Comparison of ENCODE assay signal across 8 cellular contexts in genomic region chr11:106156290-106156937, GRCh38.
DNase-seq lines count a peak whose midpoint lies in the region; ATAC-seq, FAIRE-seq and TF ChIP-seq lines count a peak whose summit lies in the region.

No MANE protein-coding gene starts in this region.

- no peak overlapping the region for H3K9ac ChIP-seq in NT2/D1 (ENCODE audit: insufficient read length, low read depth)

- no peak overlapping the region for H3K27ac Mint-ChIP-seq in activated T-helper 2 cell treated with anti-CD3 and anti-CD28 coated beads, Interferon-gamma antibody, Interleukin-2, Interleukin-4, amounts not matched to agents 10 μg/mL and 5 μg/mL and 100 μg/mL, durations not matched to agents 14 hours and 24 hours and 36 hours

- H3K4me3 ChIP-seq in NT2/D1 (ENCODE audit: insufficient read length, low read depth) (no peak overlapping the region), epithelial cell of esophagus (ENCODE audit: low read length) (no peak overlapping the region)

- ATAC-seq in HG02970 (IDR thresholded peaks at IDR 0.05; ENCODE audit: low FRiP score, unreplicated experiment) (peak; percentile 62), omental fat pad (ENCODE audit: low FRiP score) (peak; percentile 75)

- no peaks in the 10 kb centered on the region for H3K4me1 Mint-ChIP-seq in activated T-helper 2 cell treated with anti-CD3 and anti-CD28 coated beads, Interferon-gamma antibody, Interleukin-2, Interleukin-4, amounts not matched to agents 10 μg/mL and 5 μg/mL and 100 μg/mL, durations not matched to agents 14 hours and 24 hours and 36 hours (ENCODE audit: low read depth)

- H3K9me3 Mint-ChIP-seq in activated T-helper 2 cell treated with anti-CD3 and anti-CD28 coated beads, Interferon-gamma antibody, Interleukin-2, Interleukin-4, amounts not matched to agents 10 μg/mL and 5 μg/mL and 100 μg/mL, durations not matched to agents 14 hours and 24 hours and 36 hours = no peaks in the 10 kb centered on the region

- no peaks in the 10 kb centered on the region for H3K36me3 ChIP-seq in NT2/D1 (ENCODE audit: insufficient read depth, insufficient read length, low read length)

- no peaks in the 10 kb centered on the region for H3K36me3 Mint-ChIP-seq in activated T-helper 2 cell treated with anti-CD3 and anti-CD28 coated beads, Interferon-gamma antibody, Interleukin-2, Interleukin-4, amounts not matched to agents 10 μg/mL and 5 μg/mL and 100 μg/mL, durations not matched to agents 14 hours and 24 hours and 36 hours (ENCODE audit: low read depth)

- DNase-seq in NT2/D1 (ENCODE audit: low read depth, low spot score) (peak; percentile 15), epithelial cell of esophagus (ENCODE audit: low read depth) (peak; percentile 83), omental fat pad (ENCODE audit: low spot score) (no peak)
- no peak for DNase-seq in activated T-helper 2 cell treated with anti-CD3 and anti-CD28 coated beads, Interferon-gamma antibody, Interleukin-2, Interleukin-4, amounts not matched to agents 10 μg/mL and 5 μg/mL and 100 μg/mL, durations not matched to agents 14 hours and 24 hours and 36 hours (ENCODE audit: low spot score)
- no peak for DNase-seq in stimulated activated CD4-positive, alpha-beta T cell treated with anti-CD3 and anti-CD28 coated beads, Interleukin-2, amount 100 ng/mL, for 24 hours

- FAIRE-seq in A204.1 (lab: Jason Lieb, UNC) = peak; percentile 93

- H3K9me3 ChIP-seq in NT2/D1 (ENCODE audit: insufficient read depth, low read length) = no peaks in the 10 kb centered on the region

- H3K4me3 Mint-ChIP-seq in activated T-helper 2 cell treated with anti-CD3 and anti-CD28 coated beads, Interferon-gamma antibody, Interleukin-2, Interleukin-4, amounts not matched to agents 10 μg/mL and 5 μg/mL and 100 μg/mL, durations not matched to agents 14 hours and 24 hours and 36 hours (ENCODE audit: low read depth) = no peak overlapping the region

- peak; percentile 37; the same call in 2 of the 3 replicates for TF ChIP-seq CTCF in GM12872 (IDR thresholded peaks at IDR 0.05; ENCODE audit: insufficient read depth, low read depth, low read length)
- peak; percentile 67 for TF ChIP-seq CTCF in epithelial cell of esophagus (IDR thresholded peaks at IDR 0.05; ENCODE audit: insufficient read depth, low read depth, low read length, missing control alignments)
- TF ChIP-seq CTCF in omental fat pad (IDR thresholded peaks at IDR 0.05) = no peak

- intact Hi-C loops in activated T-helper 2 cell treated with anti-CD3 and anti-CD28 coated beads, Interferon-gamma antibody, Interleukin-2, Interleukin-4, amounts not matched to agents 10 μg/mL and 5 μg/mL and 100 μg/mL, durations not matched to agents 14 hours and 24 hours and 36 hours (cut with micrococcal nuclease) = no loop called here

- H3K27me3 ChIP-seq in NT2/D1 (ENCODE audit: insufficient read depth, insufficient read length) = no peaks in the 10 kb centered on the region

- H3K27me3 Mint-ChIP-seq in activated T-helper 2 cell treated with anti-CD3 and anti-CD28 coated beads, Interferon-gamma antibody, Interleukin-2, Interleukin-4, amounts not matched to agents 10 μg/mL and 5 μg/mL and 100 μg/mL, durations not matched to agents 14 hours and 24 hours and 36 hours (ENCODE audit: low read depth) = no peaks in the 10 kb centered on the region

- no peaks in the 10 kb centered on the region for H3K4me1 ChIP-seq in NT2/D1 (ENCODE audit: insufficient read depth, insufficient read length)

Comparison
In these comparisons a context has a peak if more than half of its experiments do, and no peak if none do; other contexts are left out.
1. CTCF ChIP-seq: peak in GM12872 (single experiment) and epithelial cell of esophagus (single experiment); none in omental fat pad (0 of 3).
2. DNase-seq: peak in NT2/D1 (single experiment) and epithelial cell of esophagus (single experiment); none in omental fat pad (single experiment), activated T-helper 2 cell treated with anti-CD3 and anti-CD28 coated beads, Interferon-gamma antibody, Interleukin-2, Interleukin-4, amounts not matched to agents 10 μg/mL and 5 μg/mL and 100 μg/mL, durations not matched to agents 14 hours and 24 hours and 36 hours (single experiment) and stimulated activated CD4-positive, alpha-beta T cell treated with anti-CD3 and anti-CD28 coated beads, Interleukin-2, amount 100 ng/mL, for 24 hours (0 of 2).